In genomic region chr3:2838533-2839157, GRCh38 we compare ENCODE assay signal across 21 cellular contexts.
"Had no signal": no experiment of that assay in that cellular context is flagged by ENCODE, and none has a peak within 500 bp of the region (broad histone marks: within the 10 kb centered on the region; RNA-seq: fewer than 3 reads in every experiment).

No MANE protein-coding gene starts in this region.

- H3K36me3 Mint-ChIP-seq: activated naive CD4-positive, alpha-beta T cell treated with anti-CD3 and anti-CD28 coated beads, Interleukin-2, amount 50 U/mL, for 24 hours; immature natural killer cell; natural killer cell had no signal

- H3K4me1 ChIP-seq: ascending aorta, gastroesophageal sphincter, heart right ventricle, lower lobe of right lung, suprapubic skin, transverse colon, uterus had no signal

- H3K27me3 Mint-ChIP-seq: stimulated activated naive CD8-positive, alpha-beta T cell treated with anti-CD3 and anti-CD28 coated beads, Interleukin-15, Interleukin-2, amounts not matched to agents 100 ng/mL and 50 ng/mL, for 24 hours had no signal

- H3K36me3 ChIP-seq: ascending aorta, gastroesophageal sphincter, heart right ventricle, lower lobe of right lung, suprapubic skin, transverse colon, uterus had no signal

- H3K4me3 ChIP-seq: ascending aorta, coronary artery, gastroesophageal sphincter, heart right ventricle, lower lobe of right lung, suprapubic skin, transverse colon, uterus had no signal

- H3K9me3 ChIP-seq: ascending aorta, gastroesophageal sphincter, heart right ventricle, lower lobe of right lung, suprapubic skin, transverse colon, uterus had no signal

- H3K4me3 Mint-ChIP-seq: activated naive CD4-positive, alpha-beta T cell treated with anti-CD3 and anti-CD28 coated beads, Interleukin-2, amount 50 U/mL, for 24 hours; activated T-cell treated with anti-CD3 and anti-CD28 coated beads, Interleukin-2, amount 50 U/mL, for 72 hours; immature natural killer cell; natural killer cell; stimulated activated naive CD8-positive, alpha-beta T cell treated with anti-CD3 and anti-CD28 coated beads, Interleukin-15, Interleukin-2, amounts not matched to agents 100 ng/mL and 50 ng/mL, for 24 hours; T-helper 17 cell had no signal

- H3K27me3 ChIP-seq: ascending aorta, gastroesophageal sphincter, heart right ventricle, suprapubic skin, transverse colon, uterus had no signal

- DNase-seq: activated CD4-positive, alpha-beta T cell treated with anti-CD3 and anti-CD28 coated beads, Interleukin-2, amount 50 U/mL, for 4 hours; activated effector memory CD4-positive, alpha-beta T cell treated with anti-CD3 and anti-CD28 coated beads, Interleukin-2, amount 50 U/mL, for 16 hours; activated T-cell treated with anti-CD3 and anti-CD28 coated beads, Interleukin-2, amount 50 U/mL, for 72 hours; heart right ventricle; immature natural killer cell; kidney glomerular epithelial cell; lower lobe of right lung; natural killer cell; occipital lobe; posterior cingulate gyrus; stimulated activated CD4-positive, alpha-beta T cell treated with anti-CD3 and anti-CD28 coated beads, Interleukin-2, amount 100 ng/mL, for 24 hours; T-helper 17 cell; transverse colon; uterus had no signal

- H3K27ac Mint-ChIP-seq: activated naive CD4-positive, alpha-beta T cell treated with anti-CD3 and anti-CD28 coated beads, Interleukin-2, amount 50 U/mL, for 24 hours; activated T-cell treated with anti-CD3 and anti-CD28 coated beads, Interleukin-2, amount 50 U/mL, for 72 hours; immature natural killer cell; natural killer cell; stimulated activated naive CD8-positive, alpha-beta T cell treated with anti-CD3 and anti-CD28 coated beads, Interleukin-15, Interleukin-2, amounts not matched to agents 100 ng/mL and 50 ng/mL, for 24 hours; T-helper 17 cell had no signal

- ATAC-seq: activated T-cell treated with anti-CD3 and anti-CD28 coated beads, Interleukin-2, amount 50 U/mL, for 72 hours; esophagus mucosa; gastroesophageal sphincter; lower lobe of right lung; natural killer cell; T-helper 17 cell had no signal

- H3K4me1 Mint-ChIP-seq: activated naive CD4-positive, alpha-beta T cell treated with anti-CD3 and anti-CD28 coated beads, Interleukin-2, amount 50 U/mL, for 24 hours; immature natural killer cell; natural killer cell had no signal

- H3K9me3 Mint-ChIP-seq: activated naive CD4-positive, alpha-beta T cell treated with anti-CD3 and anti-CD28 coated beads, Interleukin-2, amount 50 U/mL, for 24 hours; activated T-cell treated with anti-CD3 and anti-CD28 coated beads, Interleukin-2, amount 50 U/mL, for 72 hours; immature natural killer cell; natural killer cell; stimulated activated naive CD8-positive, alpha-beta T cell treated with anti-CD3 and anti-CD28 coated beads, Interleukin-15, Interleukin-2, amounts not matched to agents 100 ng/mL and 50 ng/mL, for 24 hours had no signal
